ENCODE assay signal across 8 cellular contexts in genomic region chr5:71456362-71456743, GRCh38. TPM values are rescaled to one million over a fixed set of nuclear protein-coding genes. Genes with fewer than 3 reads are reported as not detected.
DNase-seq lines count a peak whose midpoint lies in the region; TF ChIP-seq lines count a peak whose summit lies in the region.

No MANE protein-coding gene starts in this region.

- CTCF ChIA-PET in activated naive CD4-positive, alpha-beta T cell treated with anti-CD3 and anti-CD28 coated beads, Interleukin-2, amount 10 ng/mL, durations not matched to agents 7 days and 5 days (lab: Charles Lee) = no interaction called here

- TF ChIP-seq POLR2A in suprapubic skin (IDR thresholded peaks at IDR 0.05) = no peak

- H3K27ac Mint-ChIP-seq in activated naive CD4-positive, alpha-beta T cell treated with anti-CD3 and anti-CD28 coated beads, Interleukin-2, amount 10 ng/mL, durations not matched to agents 7 days and 5 days = peak overlapping the region; percentile 97

- TF ChIP-seq EP300 in suprapubic skin (IDR thresholded peaks at IDR 0.05) = no peak

- H3K4me3 ChIP-seq in WERI-Rb-1 (ENCODE audit: low read depth, low read length) (peak overlapping the region; percentile 99), iPS-18a (ENCODE audit: low read length) (peak overlapping the region; percentile 91), suprapubic skin (peak overlapping the region; percentile 75)

- TF ChIP-seq CTCF in WERI-Rb-1 (IDR thresholded peaks at IDR 0.05; ENCODE audit: low read depth, low read length) = no peak
- no peak for TF ChIP-seq CTCF in suprapubic skin (IDR thresholded peaks at IDR 0.05)

- no peak for DNase-seq in activated naive CD4-positive, alpha-beta T cell treated with anti-CD3 and anti-CD28 coated beads, Interleukin-2, amount 10 ng/mL, durations not matched to agents 7 days and 5 days
- no peak for DNase-seq in activated naive CD4-positive, alpha-beta T cell treated with Interleukin-2 at 50 U/mL for 16 hours
- DNase-seq in WERI-Rb-1 (no peak), suprapubic skin (ENCODE audit: low spot score in 2 of 2) (no peak), NCI-H345 (lab: John Stamatoyannopoulos, UW) (no peak), inferior parietal cortex (ENCODE audit: extremely low spot score) (no peak)
- no peak for DNase-seq in stimulated activated naive CD4-positive, alpha-beta T cell (lab: John Stamatoyannopoulos, UW)

- peaks cover 7% of the 10 kb centered on the region for H3K4me1 ChIP-seq in iPS-18a (ENCODE audit: control insufficient read depth, low read depth, low read length)
- peaks cover 23% of the 10 kb centered on the region for H3K4me1 ChIP-seq in suprapubic skin

- peaks cover 26% of the 10 kb centered on the region for H3K4me1 Mint-ChIP-seq in activated naive CD4-positive, alpha-beta T cell treated with anti-CD3 and anti-CD28 coated beads, Interleukin-2, amount 10 ng/mL, durations not matched to agents 7 days and 5 days

- WGBS in suprapubic skin = 2% methylated on average over 4 of the region's 4 CpGs

- peaks cover 21% of the 10 kb centered on the region for H3K36me3 Mint-ChIP-seq in activated naive CD4-positive, alpha-beta T cell treated with anti-CD3 and anti-CD28 coated beads, Interleukin-2, amount 10 ng/mL, durations not matched to agents 7 days and 5 days

- H3K36me3 ChIP-seq in WERI-Rb-1 = peaks cover 30% of the 10 kb centered on the region
- peaks cover 29% of the 10 kb centered on the region for H3K36me3 ChIP-seq in iPS-18a (ENCODE audit: control insufficient read depth, low read depth, low read length)
- H3K36me3 ChIP-seq in suprapubic skin = peaks cover 30% of the 10 kb centered on the region

- H3K9ac ChIP-seq in iPS-18a (ENCODE audit: low read length) = peak overlapping the region; percentile 88

- H3K27ac ChIP-seq in WERI-Rb-1 = peak overlapping the region; percentile 95
- H3K27ac ChIP-seq in iPS-18a (ENCODE audit: low read length) = no peak overlapping the region
- H3K27ac ChIP-seq in suprapubic skin = peak overlapping the region; percentile 91

- no peaks in the 10 kb centered on the region for H3K27me3 ChIP-seq in WERI-Rb-1 (ENCODE audit: insufficient read depth, low read depth, severe bottlenecking)
- no peaks in the 10 kb centered on the region for H3K27me3 ChIP-seq in iPS-18a (ENCODE audit: control insufficient read depth, insufficient read depth, low read length)
- H3K27me3 ChIP-seq in suprapubic skin = peaks cover 5% of the 10 kb centered on the region

- no peaks in the 10 kb centered on the region for H3K9me3 ChIP-seq in WERI-Rb-1 (ENCODE audit: severe bottlenecking)
- H3K9me3 ChIP-seq in iPS-18a (ENCODE audit: control insufficient read depth, low read depth, low read length) = no peaks in the 10 kb centered on the region
- no peaks in the 10 kb centered on the region for H3K9me3 ChIP-seq in suprapubic skin

- H3K27me3 Mint-ChIP-seq in activated naive CD4-positive, alpha-beta T cell treated with anti-CD3 and anti-CD28 coated beads, Interleukin-2, amount 10 ng/mL, durations not matched to agents 7 days and 5 days = peaks cover 15% of the 10 kb centered on the region

- H3K4me3 Mint-ChIP-seq in activated naive CD4-positive, alpha-beta T cell treated with anti-CD3 and anti-CD28 coated beads, Interleukin-2, amount 10 ng/mL, durations not matched to agents 7 days and 5 days = peak overlapping the region; percentile 94

- H3K9me3 Mint-ChIP-seq in activated naive CD4-positive, alpha-beta T cell treated with anti-CD3 and anti-CD28 coated beads, Interleukin-2, amount 10 ng/mL, durations not matched to agents 7 days and 5 days = no peaks in the 10 kb centered on the region

RNA-seq across cellular contexts. Expression of gene BDP1, which starts 0.9 kb away (rescaled TPM):
- total RNA-seq in suprapubic skin = 10 to 100 TPM; 19.3 to 48.4 (median 30.5) TPM
